ENCODE assay signal across 8 cellular contexts in the genomic region with DNA sequence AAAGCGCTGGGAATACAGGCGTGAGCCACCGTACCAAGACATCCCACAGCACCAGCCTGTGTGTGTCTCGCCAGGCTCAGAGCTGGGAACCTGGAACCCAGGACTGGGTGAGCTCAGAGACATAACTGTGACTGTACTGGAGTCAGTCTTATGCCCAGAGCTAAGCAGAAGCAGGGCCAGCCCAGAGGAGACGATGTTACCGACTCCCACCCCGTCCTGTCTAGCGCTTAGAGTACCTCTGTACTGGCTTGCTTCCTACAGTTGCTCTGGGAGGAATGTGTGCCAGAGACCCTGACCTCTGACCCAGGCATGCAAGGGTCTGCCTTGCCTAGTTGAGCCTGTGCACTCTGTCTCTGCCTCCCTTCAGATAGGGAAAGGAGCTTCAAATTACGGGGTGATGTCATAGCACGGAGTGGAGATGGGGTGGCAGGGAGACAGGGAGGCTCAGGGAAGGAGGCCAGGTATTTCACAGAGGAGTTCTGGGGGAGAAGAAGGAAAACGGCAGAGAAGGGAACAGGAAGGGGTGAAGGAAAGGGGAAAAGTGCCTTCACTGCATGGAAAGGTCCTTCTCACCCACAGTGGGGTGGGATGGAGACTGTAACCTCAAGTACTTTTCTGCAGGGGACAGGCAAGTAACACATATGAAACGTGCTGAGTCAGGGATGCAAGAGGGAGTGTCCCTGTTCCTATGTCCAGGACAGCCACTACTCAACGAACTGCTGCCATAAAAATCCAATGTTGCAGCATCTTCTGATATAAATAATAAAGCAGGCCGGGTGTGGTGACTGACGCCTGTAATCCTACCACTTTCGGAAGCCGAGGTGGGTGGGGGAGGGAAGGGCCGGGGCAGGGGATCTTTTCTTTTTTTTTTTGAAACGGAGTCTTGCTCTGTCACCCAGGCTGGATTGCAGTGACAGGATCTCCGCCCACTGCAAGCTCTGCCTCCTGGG. TPM values are rescaled to one million over a fixed set of nuclear protein-coding genes. Genes with fewer than 3 reads are reported as not detected.
DNase-seq lines count a peak whose midpoint lies in the region; ATAC-seq and TF ChIP-seq lines count a peak whose summit lies in the region.

No MANE protein-coding gene starts in this region.

- H3K27me3 ChIP-seq in adrenal gland = no peaks in the 10 kb centered on the region
- no peaks in the 10 kb centered on the region for H3K27me3 ChIP-seq in suprapubic skin

- H3K4me1 ChIP-seq in adrenal gland (replicated peaks in 1 of 2) (peaks cover 49 to 62% of the 10 kb centered on the region in 2 donors), suprapubic skin (peaks cover 71% of the 10 kb centered on the region)

- TF ChIP-seq CTCF in adrenal gland (IDR thresholded peaks at IDR 0.05) (no peak), suprapubic skin (IDR thresholded peaks at IDR 0.05) (no peak), GM20000 (IDR thresholded peaks at IDR 0.05; ENCODE audit: extremely low read depth, missing control alignments) (no peak)

- peak; percentile 82 for DNase-seq in M059J (ENCODE audit: low read depth)
- peak; percentile 56 to 86 (median 75) for DNase-seq in adrenal gland
- DNase-seq in islet precursor cell = peak; percentile 87
- DNase-seq in suprapubic skin (ENCODE audit: low spot score in 2 of 2) = peak; percentile 69 to 81
- no peak for DNase-seq in activated CD4-positive, alpha-beta T cell treated with anti-CD3 and anti-CD28 coated beads for 4 hours
- no peak for DNase-seq in GM20000 (ENCODE audit: low spot score)

- no peak for TF ChIP-seq EP300 in suprapubic skin (IDR thresholded peaks at IDR 0.05)

- H3K36me3 ChIP-seq in adrenal gland (replicated peaks in 1 of 2) (no peaks in the 10 kb centered on the region), suprapubic skin (no peaks in the 10 kb centered on the region)

- H3K4me3 ChIP-seq in adrenal gland = no peak overlapping the region
- peak overlapping the region; percentile 20 for H3K4me3 ChIP-seq in suprapubic skin

- no peaks in the 10 kb centered on the region for H3K9me3 ChIP-seq in adrenal gland (replicated peaks in 1 of 3)
- no peaks in the 10 kb centered on the region for H3K9me3 ChIP-seq in suprapubic skin

- ATAC-seq in GM19463 (IDR thresholded peaks at IDR 0.05; ENCODE audit: unreplicated experiment) = no peak
- no peak for ATAC-seq in GM19328 (IDR thresholded peaks at IDR 0.05; ENCODE audit: unreplicated experiment)

- intact Hi-C loops in adrenal gland (cut with DNase I) = no loop called here

- TF ChIP-seq POLR2A in adrenal gland (IDR thresholded peaks at IDR 0.05) (peak in 1 of 2 donors; percentile 25), suprapubic skin (IDR thresholded peaks at IDR 0.05) (no peak)

- H3K27ac ChIP-seq in adrenal gland (peak overlapping the region; percentile 37 to 87 (median 79)), suprapubic skin (peak overlapping the region; percentile 91)

- WGBS in adrenal gland, 4 donors = 24 to 38% (median 33%) methylated on average over 12 to 20 of the region's 20 CpGs
- 27% methylated on average over 19 of the region's 20 CpGs for WGBS in suprapubic skin

RNA-seq across cellular contexts. Expression of gene ARMC5, which starts 5.8 kb away (rescaled TPM):
- total RNA-seq in M059J (2014; rRNA removed; shearing (Covaris generic)) = 8.6 and 17.7 TPM in 2 replicates
- 10 to 100 TPM in 6 of 8 donors, 1 to 10 TPM in 2; 9.1 to 20.3 (median 12.0) TPM for total RNA-seq in adrenal gland
- 10 to 100 TPM in 2 of 3 donors, 1 to 10 TPM in 1; 2.9 to 37.9 (median 24.5) TPM for polyA plus RNA-seq in adrenal gland
- 10 to 100 TPM in 3 of 4 donors, 1 to 10 TPM in 1; 9.7 to 24.3 (median 17.9) TPM for total RNA-seq in suprapubic skin

RNA-seq across cellular contexts. Expression of gene ZNF843, which starts 10.9 kb away (rescaled TPM):
- total RNA-seq in M059J (2014; rRNA removed; shearing (Covaris generic)) = 0.25 TPM in 1 of 2 replicates, not detected in the other
- total RNA-seq in adrenal gland (1 to 10 TPM in 6 of 8 donors, under 1 TPM in 2; 0.61 to 3.1 (median 1.8) TPM), suprapubic skin (1 to 10 TPM; 1.0 to 5.3 (median 1.8) TPM)
- under 1 TPM; 0.37 to 0.97 (median 0.73) TPM for polyA plus RNA-seq in adrenal gland

RNA-seq across cellular contexts. Expression of gene TGFB1I1, which starts 18.4 kb away (rescaled TPM):
- 32.8 and 37.5 TPM in 2 replicates for total RNA-seq in M059J (2014; rRNA removed; shearing (Covaris generic))
- 10 to 100 TPM; 14.2 to 62.7 (median 34.8) TPM for total RNA-seq in adrenal gland
- 10 to 100 TPM; 11.3 to 32.7 (median 29.7) TPM for polyA plus RNA-seq in adrenal gland
- 10 to 100 TPM; 13.2 to 18.8 (median 14.6) TPM for total RNA-seq in suprapubic skin

RNA-seq across cellular contexts. Expression of gene COX6A2, which starts 25.4 kb away (rescaled TPM):
- total RNA-seq in M059J (2014; rRNA removed; shearing (Covaris generic)) = not detected in 2 replicates
- total RNA-seq in adrenal gland (not detected), suprapubic skin (not detected)
- 1 to 10 TPM in 2 of 3 donors, not detected in 1; 2.8 to 5.2 TPM for polyA plus RNA-seq in adrenal gland

RNA-seq across cellular contexts. Expression of gene SLC5A2, which starts 29.4 kb away (rescaled TPM):
- 0.10 TPM in 1 of 2 replicates, not detected in the other for total RNA-seq in M059J (2014; rRNA removed; shearing (Covaris generic))
- total RNA-seq in adrenal gland (under 1 TPM in 1 of 8 donors, not detected in 7; 0.14 TPM), suprapubic skin (1 to 10 TPM in 2 of 4 donors, not detected in 2; 1.1 to 1.4 TPM)
- polyA plus RNA-seq in adrenal gland = 1 to 10 TPM in 2 of 3 donors, not detected in 1; 2.4 to 3.0 TPM

Comparison
In these comparisons a context has a peak if more than half of its experiments do, and no peak if none do; other contexts are left out.
1. DNase-seq: peak in M059J (single experiment), adrenal gland (7 of 7), islet precursor cell (single experiment) and suprapubic skin (2 of 2); none in activated CD4-positive, alpha-beta T cell treated with anti-CD3 and anti-CD28 coated beads for 4 hours (0 of 2) and GM20000 (single experiment).